Comparison of ENCODE assay signal across 11 cellular contexts in the genomic region with DNA sequence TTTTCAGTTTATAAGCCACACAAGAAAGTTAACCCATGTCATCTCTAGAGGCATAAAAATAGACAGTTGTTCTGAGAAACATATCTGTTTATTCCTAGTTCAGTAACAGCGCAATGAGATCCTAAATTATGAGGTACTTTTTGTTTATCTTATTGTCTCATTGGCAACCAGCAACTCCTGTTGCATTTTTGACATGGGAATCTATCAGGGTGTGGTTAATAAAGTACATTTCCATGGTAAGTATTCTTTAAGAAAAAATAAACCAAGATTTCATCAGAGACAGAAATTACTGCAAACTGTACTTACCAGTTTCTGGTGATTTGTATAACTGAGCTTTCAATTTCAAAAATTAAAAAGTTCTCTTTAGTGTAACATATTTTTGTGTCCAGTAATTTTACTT. TPM values are rescaled to one million over a fixed set of nuclear protein-coding genes. Genes with fewer than 3 reads are reported as not detected.
DNase-seq lines count a peak whose midpoint lies in the region; ATAC-seq and TF ChIP-seq lines count a peak whose summit lies in the region.
"Had no signal": no experiment of that assay in that cellular context is flagged by ENCODE, and none has a peak within 500 bp of the region (broad histone marks: within the 10 kb centered on the region; RNA-seq: fewer than 3 reads in every experiment).

No MANE protein-coding gene starts in this region.

- peaks cover 21% of the 10 kb centered on the region for H3K36me3 ChIP-seq in GM23248 (ENCODE audit: low read depth)
- H3K36me3 ChIP-seq: prostate gland had no signal

- in situ Hi-C loops in GM23248 (cut with MboI): no loop called here

- 96 to 97% methylated on average over 1 of the region's 1 CpG for WGBS in GM23248 (ENCODE audit: low coverage in 1 of 2, low lambda C conversion rate in 2 of 2, missing lambda C conversion rate in 2 of 2), 2 experiments

- H4K20me1 ChIP-seq in GM23248 (ENCODE audit: insufficient read depth): no peaks in the 10 kb centered on the region

- ATAC-seq in SK-N-SH treated with all-trans-retinoic acid at 6 μM for 48 hours (peak; percentile 19; the same call in 1 of the 3 replicates), HG02588 (IDR thresholded peaks at IDR 0.05; ENCODE audit: unreplicated experiment) (no peak)

- DNase-seq in GM23248: peak; percentile 24
- DNase-seq in fibroblast of the aortic adventitia (ENCODE audit: low read depth): peak; percentile 62
- DNase-seq in stromal cell of bone marrow (ENCODE audit: low read depth): peak; percentile 56
- no peak for DNase-seq in NCI-H748 (lab: John Stamatoyannopoulos, UW; ENCODE audit: unreplicated experiment)
- no peak for DNase-seq in GM03348 (ENCODE audit: low spot score)
- DNase-seq: activated naive CD8-positive, alpha-beta T cell treated with anti-CD3 and anti-CD28 coated beads for 36 hours; NCI-H1105 treated with DMSO at 0.1 percent for 48 hours; OCI-M1 had no signal

- H3K9ac ChIP-seq in GM23248: peak overlapping the region; percentile 55

- peak overlapping the region; percentile 19 for H3K27ac ChIP-seq in GM23248

- no peaks in the 10 kb centered on the region for H3K9me3 ChIP-seq in GM23248 (ENCODE audit: low read depth)
- H3K9me3 ChIP-seq: prostate gland had no signal

- peaks cover 50% of the 10 kb centered on the region for H3K4me1 ChIP-seq in GM23248 (ENCODE audit: insufficient read depth)
- H3K4me1 ChIP-seq: prostate gland had no signal

- peak overlapping the region; percentile 78 for H3K4me2 ChIP-seq in GM23248 (ENCODE audit: unreplicated experiment)

- H3K79me2 ChIP-seq in GM23248 (ENCODE audit: insufficient read depth): peaks cover 97% of the 10 kb centered on the region

- H2AFZ ChIP-seq in GM23248: no peak overlapping the region

- peak overlapping the region; percentile 55 for H3K4me3 ChIP-seq in GM23248
- H3K4me3 ChIP-seq in fibroblast of the aortic adventitia (ENCODE audit: low read depth, low read length): no peak overlapping the region
- H3K4me3 ChIP-seq: prostate gland had no signal

- no peaks in the 10 kb centered on the region for H3F3A ChIP-seq in GM23248 (ENCODE audit: insufficient read depth)

- no peaks in the 10 kb centered on the region for H3K9me2 ChIP-seq in GM23248 (ENCODE audit: insufficient read depth)

- TF ChIP-seq CTCF in fibroblast of the aortic adventitia (IDR thresholded peaks at IDR 0.05; ENCODE audit: insufficient read depth, low read length): no peak

- no peaks in the 10 kb centered on the region for H3K27me3 ChIP-seq in GM23248 (replicated peaks; ENCODE audit: insufficient read depth)

TF ChIP-seq in SK-N-SH treated with all-trans-retinoic acid at 6 μM for 48 hours, 23 proteins besides CTCF, POLR2A, EP300 and RAD21:
- TF ChIP-seq TSHZ2 (CRISPR knock-in tag; IDR thresholded peaks at IDR 0.05) (no peak), CSDC2 (CRISPR knock-in tag; IDR thresholded peaks at IDR 0.05) (no peak), SNAI2 (CRISPR knock-in tag; IDR thresholded peaks at IDR 0.05) (no peak), TOX (CRISPR knock-in tag; IDR thresholded peaks at IDR 0.05; ENCODE audit: borderline replicate concordance) (no peak), ZFP3 (CRISPR knock-in tag; IDR thresholded peaks at IDR 0.05) (no peak)
TF ChIP-seq in SK-N-SH treated with all-trans-retinoic acid at 6 μM for 48 hours: peak in this region for 0.

RNA-seq across cellular contexts. Expression of gene FAS, which starts 9.0 kb away (rescaled TPM):
- 69.0 and 77.8 TPM in 2 replicates for total RNA-seq in GM23248 (2014; rRNA removed; shearing (Covaris generic))
- 54.5 and 55.4 TPM in 2 replicates for polyA plus RNA-seq in GM23248 (2016; fragmentation: Nextera tagmentation; extraction: Ambion mirVana)
- 55.5 and 61.9 TPM in 2 replicates for total RNA-seq in fibroblast of the aortic adventitia (ENCODE audit: low replicate concordance)

RNA-seq across cellular contexts. Expression of gene ACTA2, which starts 47.1 kb away (rescaled TPM):
- 161 and 164 TPM in 2 replicates for total RNA-seq in GM23248 (2014; rRNA removed; shearing (Covaris generic))
- polyA plus RNA-seq in GM23248 (2016; fragmentation: Nextera tagmentation; extraction: Ambion mirVana): 249 and 262 TPM in 2 replicates
- 73.5 and 241 TPM in 2 replicates for total RNA-seq in fibroblast of the aortic adventitia (ENCODE audit: low replicate concordance)

Comparison
In these comparisons a context has a peak if more than half of its experiments do, and no peak if none do; other contexts are left out.
1. DNase-seq: peak in GM23248 (single experiment), fibroblast of the aortic adventitia (single experiment) and stromal cell of bone marrow (single experiment); none in NCI-H748 (single experiment) and GM03348 (single experiment).